1 cellular context compared by ENCODE assay signal in the genomic region with DNA sequence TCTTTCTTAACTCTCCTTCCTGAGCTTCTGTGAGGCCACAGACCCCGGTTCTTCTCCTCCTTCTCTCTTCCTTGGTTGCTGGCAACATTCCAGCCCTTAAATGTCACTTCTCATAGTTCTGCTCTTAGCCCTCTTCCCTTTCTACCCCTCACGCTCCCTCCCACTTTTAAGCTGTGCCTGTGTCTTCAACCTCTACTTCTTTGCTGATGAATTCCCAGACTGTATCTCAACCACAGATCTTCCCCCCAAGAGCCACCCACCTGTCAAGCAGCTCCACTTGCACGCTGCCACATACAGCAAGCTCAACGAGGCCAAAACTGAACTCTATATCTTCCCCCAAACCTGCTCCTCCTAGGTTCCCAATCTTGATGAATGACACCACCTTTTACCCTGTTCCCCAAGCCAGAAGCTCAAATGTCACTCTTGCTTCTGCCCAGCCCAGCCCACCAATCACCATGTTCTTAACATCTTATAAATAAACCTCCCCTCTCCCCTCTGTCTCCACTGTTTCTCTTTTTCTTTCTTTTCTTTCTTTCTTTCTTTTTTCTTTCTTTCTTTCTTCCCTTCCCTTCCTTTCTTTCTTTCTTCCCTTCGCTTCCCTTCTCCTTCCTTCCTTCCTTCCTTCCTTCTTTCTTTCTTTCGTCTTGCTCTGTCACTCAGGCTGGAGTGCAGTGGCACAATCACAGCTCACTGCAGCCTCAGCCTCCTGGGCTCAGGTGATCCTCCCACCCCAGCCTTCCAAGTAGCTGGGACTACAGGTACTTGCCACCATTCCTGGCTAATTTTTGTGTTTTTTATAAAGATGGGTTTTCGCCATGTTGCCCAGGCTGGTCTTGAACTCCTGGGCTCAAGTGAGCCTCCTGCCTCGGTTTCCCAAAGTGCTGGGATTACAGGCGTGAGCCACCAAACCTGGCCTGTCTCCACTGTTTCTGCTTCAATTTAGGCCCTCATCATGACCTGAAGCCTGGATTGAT.
TF ChIP-seq lines count a peak whose summit lies in the region.

No MANE protein-coding gene starts in this region.

TF ChIP-seq in K562, 482 proteins besides CTCF, POLR2A, EP300 and RAD21 (continues in another document):
- TF ChIP-seq HOXB6 (CRISPR knock-in tag; IDR thresholded peaks at IDR 0.05; ENCODE audit: borderline replicate concordance) (no peak), ZNF165 (CRISPR knock-in tag; IDR thresholded peaks at IDR 0.05; ENCODE audit: borderline replicate concordance) (0 out of 2 replicates have a peak, but pooled peaks have one; percentile 6), POLR3G (IDR thresholded peaks at IDR 0.05; ENCODE audit: extremely low read depth, insufficient read length, insufficient replicate concordance) (no peak), NONO (IDR thresholded peaks at IDR 0.05; ENCODE audit: low read depth in 2 of 2, low read length in 1 of 2) (no peak), RBFOX2 (IDR thresholded peaks at IDR 0.05; ENCODE audit: low read depth, low read length) (no peak), TEAD2 (tag; IDR thresholded peaks at IDR 0.05) (no peak), ERF (CRISPR knock-in tag; IDR thresholded peaks at IDR 0.05) (no peak), TAF15 (IDR thresholded peaks at IDR 0.05; ENCODE audit: low read depth, low read length) (no peak), PHF20 (IDR thresholded peaks at IDR 0.05; ENCODE audit: partially characterized antibody) (no peak), RBM15 (IDR thresholded peaks at IDR 0.05; ENCODE audit: insufficient read depth, low read length) (no peak), HMG20B (CRISPR knock-in tag; IDR thresholded peaks at IDR 0.05) (no peak), BMI1 (IDR thresholded peaks at IDR 0.05; ENCODE audit: low read length) (no peak), ZNF41 (CRISPR knock-in tag; conservative IDR thresholded peaks at IDR 0.05) (no peak), JUND (IDR thresholded peaks at IDR 0.05; ENCODE audit: borderline replicate concordance, low read depth, low read length) (no peak; the same call in 1 of the 2 replicates), JUND (tag; IDR thresholded peaks at IDR 0.05; ENCODE audit: borderline replicate concordance, low read depth, low read length) (peak; percentile 75; the same call in 2 of the 3 replicates), KAT8 (IDR thresholded peaks at IDR 0.05; ENCODE audit: low read depth) (no peak), SRSF1 (IDR thresholded peaks at IDR 0.05; ENCODE audit: low read depth, low read length) (no peak), ZNF551 (CRISPR knock-in tag; IDR thresholded peaks at IDR 0.05) (no peak), CBX1 (IDR thresholded peaks at IDR 0.05; ENCODE audit: low read depth) (no peak), POLR2B (IDR thresholded peaks at IDR 0.05; ENCODE audit: low read depth, partially characterized antibody) (no peak), HSF4 (CRISPR knock-in tag; IDR thresholded peaks at IDR 0.05; ENCODE audit: borderline replicate concordance) (no peak), BRD9 (IDR thresholded peaks at IDR 0.05; ENCODE audit: low read depth, partially characterized antibody) (peak; percentile 72), ZNF174 (CRISPR knock-in tag; IDR thresholded peaks at IDR 0.05) (no peak), L3MBTL2 (IDR thresholded peaks at IDR 0.05) (peak; percentile 97), GTF2F1 (IDR thresholded peaks at IDR 0.05; ENCODE audit: low read depth, low read length) (no peak), HDAC3 (IDR thresholded peaks at IDR 0.05; ENCODE audit: borderline replicate concordance, partially characterized antibody) (no peak), ZNF263 (CRISPR knock-in tag; IDR thresholded peaks at IDR 0.05; ENCODE audit: borderline replicate concordance) (peak; percentile 54; the same call in 1 of the 2 replicates), RBM25 (IDR thresholded peaks at IDR 0.05; ENCODE audit: low read depth, low read length, severe bottlenecking) (no peak), RB1 (IDR thresholded peaks at IDR 0.05; ENCODE audit: low read depth) (no peak), ILF3 (IDR thresholded peaks at IDR 0.05; ENCODE audit: borderline replicate concordance) (no peak), TBP (optimal IDR thresholded peaks at IDR 0.05; ENCODE audit: low read depth, low read length) (peak; percentile 35), ZNF124 (CRISPR knock-in tag; IDR thresholded peaks at IDR 0.05) (no peak), ZNF695 (CRISPR knock-in tag; IDR thresholded peaks at IDR 0.05) (no peak), CTBP1 (IDR thresholded peaks at IDR 0.05; ENCODE audit: borderline replicate concordance) (peak; percentile 89), TARDBP (IDR thresholded peaks at IDR 0.05) (no peak), NFYB (IDR thresholded peaks at IDR 0.05; ENCODE audit: extremely low read depth, insufficient read length) (no peak)
- TF ChIP-seq, protein P1, sequence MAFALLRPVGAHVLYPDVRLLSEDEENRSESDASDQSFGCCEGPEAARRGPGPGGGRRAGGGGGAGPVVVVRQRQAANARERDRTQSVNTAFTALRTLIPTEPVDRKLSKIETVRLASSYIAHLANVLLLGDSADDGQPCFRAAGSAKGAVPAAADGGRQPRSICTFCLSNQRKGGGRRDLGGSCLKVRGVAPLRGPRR (CRISPR knock-in tag; IDR thresholded peaks at IDR 0.05): no peak
- TF ChIP-seq, protein P2, sequence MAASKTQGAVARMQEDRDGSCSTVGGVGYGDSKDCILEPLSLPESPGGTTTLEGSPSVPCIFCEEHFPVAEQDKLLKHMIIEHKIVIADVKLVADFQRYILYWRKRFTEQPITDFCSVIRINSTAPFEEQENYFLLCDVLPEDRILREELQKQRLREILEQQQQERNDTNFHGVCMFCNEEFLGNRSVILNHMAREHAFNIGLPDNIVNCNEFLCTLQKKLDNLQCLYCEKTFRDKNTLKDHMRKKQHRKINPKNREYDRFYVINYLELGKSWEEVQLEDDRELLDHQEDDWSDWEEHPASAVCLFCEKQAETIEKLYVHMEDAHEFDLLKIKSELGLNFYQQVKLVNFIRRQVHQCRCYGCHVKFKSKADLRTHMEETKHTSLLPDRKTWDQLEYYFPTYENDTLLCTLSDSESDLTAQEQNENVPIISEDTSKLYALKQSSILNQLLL (CRISPR knock-in tag; IDR thresholded peaks at IDR 0.05; ENCODE audit: borderline replicate concordance): no peak
- TF ChIP-seq, protein P3, sequence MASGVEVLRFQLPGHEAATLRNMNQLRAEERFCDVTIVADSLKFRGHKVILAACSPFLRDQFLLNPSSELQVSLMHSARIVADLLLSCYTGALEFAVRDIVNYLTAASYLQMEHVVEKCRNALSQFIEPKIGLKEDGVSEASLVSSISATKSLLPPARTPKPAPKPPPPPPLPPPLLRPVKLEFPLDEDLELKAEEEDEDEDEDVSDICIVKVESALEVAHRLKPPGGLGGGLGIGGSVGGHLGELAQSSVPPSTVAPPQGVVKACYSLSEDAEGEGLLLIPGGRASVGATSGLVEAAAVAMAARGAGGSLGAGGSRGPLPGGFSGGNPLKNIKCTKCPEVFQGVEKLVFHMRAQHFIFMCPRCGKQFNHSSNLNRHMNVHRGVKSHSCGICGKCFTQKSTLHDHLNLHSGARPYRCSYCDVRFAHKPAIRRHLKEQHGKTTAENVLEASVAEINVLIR (CRISPR knock-in tag; IDR thresholded peaks at IDR 0.05): no peak
- TF ChIP-seq, protein P4, sequence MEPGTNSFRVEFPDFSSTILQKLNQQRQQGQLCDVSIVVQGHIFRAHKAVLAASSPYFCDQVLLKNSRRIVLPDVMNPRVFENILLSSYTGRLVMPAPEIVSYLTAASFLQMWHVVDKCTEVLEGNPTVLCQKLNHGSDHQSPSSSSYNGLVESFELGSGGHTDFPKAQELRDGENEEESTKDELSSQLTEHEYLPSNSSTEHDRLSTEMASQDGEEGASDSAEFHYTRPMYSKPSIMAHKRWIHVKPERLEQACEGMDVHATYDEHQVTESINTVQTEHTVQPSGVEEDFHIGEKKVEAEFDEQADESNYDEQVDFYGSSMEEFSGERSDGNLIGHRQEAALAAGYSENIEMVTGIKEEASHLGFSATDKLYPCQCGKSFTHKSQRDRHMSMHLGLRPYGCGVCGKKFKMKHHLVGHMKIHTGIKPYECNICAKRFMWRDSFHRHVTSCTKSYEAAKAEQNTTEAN (CRISPR knock-in tag; IDR thresholded peaks at IDR 0.05): 0 out of 2 replicates have a peak, but pooled peaks have one; percentile 28
- TF ChIP-seq, protein P5, sequence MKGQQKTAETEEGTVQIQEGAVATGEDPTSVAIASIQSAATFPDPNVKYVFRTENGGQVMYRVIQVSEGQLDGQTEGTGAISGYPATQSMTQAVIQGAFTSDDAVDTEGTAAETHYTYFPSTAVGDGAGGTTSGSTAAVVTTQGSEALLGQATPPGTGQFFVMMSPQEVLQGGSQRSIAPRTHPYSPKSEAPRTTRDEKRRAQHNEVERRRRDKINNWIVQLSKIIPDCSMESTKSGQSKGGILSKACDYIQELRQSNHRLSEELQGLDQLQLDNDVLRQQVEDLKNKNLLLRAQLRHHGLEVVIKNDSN (CRISPR knock-in tag; IDR thresholded peaks at IDR 0.05): no peak
- TF ChIP-seq, protein P6, sequence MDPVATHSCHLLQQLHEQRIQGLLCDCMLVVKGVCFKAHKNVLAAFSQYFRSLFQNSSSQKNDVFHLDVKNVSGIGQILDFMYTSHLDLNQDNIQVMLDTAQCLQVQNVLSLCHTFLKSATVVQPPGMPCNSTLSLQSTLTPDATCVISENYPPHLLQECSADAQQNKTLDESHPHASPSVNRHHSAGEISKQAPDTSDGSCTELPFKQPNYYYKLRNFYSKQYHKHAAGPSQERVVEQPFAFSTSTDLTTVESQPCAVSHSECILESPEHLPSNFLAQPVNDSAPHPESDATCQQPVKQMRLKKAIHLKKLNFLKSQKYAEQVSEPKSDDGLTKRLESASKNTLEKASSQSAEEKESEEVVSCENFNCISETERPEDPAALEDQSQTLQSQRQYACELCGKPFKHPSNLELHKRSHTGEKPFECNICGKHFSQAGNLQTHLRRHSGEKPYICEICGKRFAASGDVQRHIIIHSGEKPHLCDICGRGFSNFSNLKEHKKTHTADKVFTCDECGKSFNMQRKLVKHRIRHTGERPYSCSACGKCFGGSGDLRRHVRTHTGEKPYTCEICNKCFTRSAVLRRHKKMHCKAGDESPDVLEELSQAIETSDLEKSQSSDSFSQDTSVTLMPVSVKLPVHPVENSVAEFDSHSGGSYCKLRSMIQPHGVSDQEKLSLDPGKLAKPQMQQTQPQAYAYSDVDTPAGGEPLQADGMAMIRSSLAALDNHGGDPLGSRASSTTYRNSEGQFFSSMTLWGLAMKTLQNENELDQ (CRISPR knock-in tag; IDR thresholded peaks at IDR 0.05; ENCODE audit: borderline replicate concordance): no peak
- TF ChIP-seq, protein P7, sequence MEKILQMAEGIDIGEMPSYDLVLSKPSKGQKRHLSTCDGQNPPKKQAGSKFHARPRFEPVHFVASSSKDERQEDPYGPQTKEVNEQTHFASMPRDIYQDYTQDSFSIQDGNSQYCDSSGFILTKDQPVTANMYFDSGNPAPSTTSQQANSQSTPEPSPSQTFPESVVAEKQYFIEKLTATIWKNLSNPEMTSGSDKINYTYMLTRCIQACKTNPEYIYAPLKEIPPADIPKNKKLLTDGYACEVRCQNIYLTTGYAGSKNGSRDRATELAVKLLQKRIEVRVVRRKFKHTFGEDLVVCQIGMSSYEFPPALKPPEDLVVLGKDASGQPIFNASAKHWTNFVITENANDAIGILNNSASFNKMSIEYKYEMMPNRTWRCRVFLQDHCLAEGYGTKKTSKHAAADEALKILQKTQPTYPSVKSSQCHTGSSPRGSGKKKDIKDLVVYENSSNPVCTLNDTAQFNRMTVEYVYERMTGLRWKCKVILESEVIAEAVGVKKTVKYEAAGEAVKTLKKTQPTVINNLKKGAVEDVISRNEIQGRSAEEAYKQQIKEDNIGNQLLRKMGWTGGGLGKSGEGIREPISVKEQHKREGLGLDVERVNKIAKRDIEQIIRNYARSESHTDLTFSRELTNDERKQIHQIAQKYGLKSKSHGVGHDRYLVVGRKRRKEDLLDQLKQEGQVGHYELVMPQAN (IDR thresholded peaks at IDR 0.05; ENCODE audit: borderline replicate concordance): peak; percentile 60; the same call in 1 of the 2 replicates
- TF ChIP-seq, protein P8, sequence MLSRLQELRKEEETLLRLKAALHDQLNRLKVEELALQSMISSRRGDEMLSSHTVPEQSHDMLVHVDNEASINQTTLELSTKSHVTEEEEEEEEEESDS (CRISPR knock-in tag; IDR thresholded peaks at IDR 0.05): no peak
- TF ChIP-seq, protein P9, sequence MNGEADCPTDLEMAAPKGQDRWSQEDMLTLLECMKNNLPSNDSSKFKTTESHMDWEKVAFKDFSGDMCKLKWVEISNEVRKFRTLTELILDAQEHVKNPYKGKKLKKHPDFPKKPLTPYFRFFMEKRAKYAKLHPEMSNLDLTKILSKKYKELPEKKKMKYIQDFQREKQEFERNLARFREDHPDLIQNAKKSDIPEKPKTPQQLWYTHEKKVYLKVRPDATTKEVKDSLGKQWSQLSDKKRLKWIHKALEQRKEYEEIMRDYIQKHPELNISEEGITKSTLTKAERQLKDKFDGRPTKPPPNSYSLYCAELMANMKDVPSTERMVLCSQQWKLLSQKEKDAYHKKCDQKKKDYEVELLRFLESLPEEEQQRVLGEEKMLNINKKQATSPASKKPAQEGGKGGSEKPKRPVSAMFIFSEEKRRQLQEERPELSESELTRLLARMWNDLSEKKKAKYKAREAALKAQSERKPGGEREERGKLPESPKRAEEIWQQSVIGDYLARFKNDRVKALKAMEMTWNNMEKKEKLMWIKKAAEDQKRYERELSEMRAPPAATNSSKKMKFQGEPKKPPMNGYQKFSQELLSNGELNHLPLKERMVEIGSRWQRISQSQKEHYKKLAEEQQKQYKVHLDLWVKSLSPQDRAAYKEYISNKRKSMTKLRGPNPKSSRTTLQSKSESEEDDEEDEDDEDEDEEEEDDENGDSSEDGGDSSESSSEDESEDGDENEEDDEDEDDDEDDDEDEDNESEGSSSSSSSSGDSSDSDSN (IDR thresholded peaks at IDR 0.05; ENCODE audit: borderline replicate concordance in 1 of 2, low read depth in 2 of 2, low read length in 2 of 2): 0 out of 4 replicates have a peak, but pooled peaks of 1 of the 2 experiments have one; percentile 47
- TF ChIP-seq, protein P10, sequence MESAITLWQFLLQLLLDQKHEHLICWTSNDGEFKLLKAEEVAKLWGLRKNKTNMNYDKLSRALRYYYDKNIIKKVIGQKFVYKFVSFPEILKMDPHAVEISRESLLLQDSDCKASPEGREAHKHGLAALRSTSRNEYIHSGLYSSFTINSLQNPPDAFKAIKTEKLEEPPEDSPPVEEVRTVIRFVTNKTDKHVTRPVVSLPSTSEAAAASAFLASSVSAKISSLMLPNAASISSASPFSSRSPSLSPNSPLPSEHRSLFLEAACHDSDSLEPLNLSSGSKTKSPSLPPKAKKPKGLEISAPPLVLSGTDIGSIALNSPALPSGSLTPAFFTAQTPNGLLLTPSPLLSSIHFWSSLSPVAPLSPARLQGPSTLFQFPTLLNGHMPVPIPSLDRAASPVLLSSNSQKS (CRISPR knock-in tag; IDR thresholded peaks at IDR 0.05): no peak
- TF ChIP-seq, protein P11, sequence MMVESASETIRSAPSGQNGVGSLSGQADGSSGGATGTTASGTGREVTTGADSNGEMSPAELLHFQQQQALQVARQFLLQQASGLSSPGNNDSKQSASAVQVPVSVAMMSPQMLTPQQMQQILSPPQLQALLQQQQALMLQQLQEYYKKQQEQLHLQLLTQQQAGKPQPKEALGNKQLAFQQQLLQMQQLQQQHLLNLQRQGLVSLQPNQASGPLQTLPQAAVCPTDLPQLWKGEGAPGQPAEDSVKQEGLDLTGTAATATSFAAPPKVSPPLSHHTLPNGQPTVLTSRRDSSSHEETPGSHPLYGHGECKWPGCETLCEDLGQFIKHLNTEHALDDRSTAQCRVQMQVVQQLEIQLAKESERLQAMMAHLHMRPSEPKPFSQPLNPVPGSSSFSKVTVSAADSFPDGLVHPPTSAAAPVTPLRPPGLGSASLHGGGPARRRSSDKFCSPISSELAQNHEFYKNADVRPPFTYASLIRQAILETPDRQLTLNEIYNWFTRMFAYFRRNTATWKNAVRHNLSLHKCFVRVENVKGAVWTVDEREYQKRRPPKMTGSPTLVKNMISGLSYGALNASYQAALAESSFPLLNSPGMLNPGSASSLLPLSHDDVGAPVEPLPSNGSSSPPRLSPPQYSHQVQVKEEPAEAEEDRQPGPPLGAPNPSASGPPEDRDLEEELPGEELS (CRISPR knock-in tag; IDR thresholded peaks at IDR 0.05; ENCODE audit: borderline replicate concordance): 0 out of 2 replicates have a peak, but pooled peaks have one; percentile 74
